ENCODE assay signal across 9 cellular contexts in genomic region chr3:147410518-147411234, GRCh38. TPM values are rescaled to one million over a fixed set of nuclear protein-coding genes. Genes with fewer than 3 reads are reported as not detected.
DNase-seq lines count a peak whose midpoint lies in the region; ATAC-seq, FAIRE-seq and TF ChIP-seq lines count a peak whose summit lies in the region.
"Had no signal": no experiment of that assay in that cellular context is flagged by ENCODE, and none has a peak within 500 bp of the region (broad histone marks: within the 10 kb centered on the region; RNA-seq: fewer than 3 reads in every experiment).

No MANE protein-coding gene starts in this region.

- H2BK12ac ChIP-seq in H1 (ENCODE audit: low read depth, low read length), result peak overlapping the region; percentile 87; the same call in 1 of the 2 replicates

- no peak overlapping the region for H4K91ac ChIP-seq in H1 (replicated peaks; ENCODE audit: insufficient read length, low read length)

- no peak overlapping the region for H2AFZ ChIP-seq in H1 (ENCODE audit: low read length)

- TF ChIP-seq EP300 in H1 (IDR thresholded peaks at IDR 0.05; ENCODE audit: borderline replicate concordance in 1 of 2, low read depth in 2 of 2, low read length in 2 of 2) (no peak), ovary (IDR thresholded peaks at IDR 0.05) (no peak)

- H4K8ac ChIP-seq in H1 (ENCODE audit: extremely low read depth, insufficient read depth, low read length), result 0 out of 2 replicates have a peak overlapping the region, but pooled peaks have one; percentile 22

- H3K27ac ChIP-seq in H1 (ENCODE audit: low read depth, low read length) (no peak overlapping the region), ovary (no peak overlapping the region)

- peaks cover 0 to 4% (median 0%) of the 10 kb centered on the region in 4 experiments; a peak in 1 of 8 replicates for H3K36me3 ChIP-seq in H1 (ENCODE audit: control insufficient read depth in 2 of 4, insufficient read depth in 4 of 4, low read length in 3 of 4)
- H3K36me3 ChIP-seq in ovary, result no peaks in the 10 kb centered on the region

- H2BK5ac ChIP-seq in H1 (ENCODE audit: low read depth, low read length), result no peak overlapping the region

- H2BK120ac ChIP-seq in H1 (replicated peaks; ENCODE audit: low read depth, low read length), result no peak overlapping the region

- H3K56ac ChIP-seq in H1 (replicated peaks; ENCODE audit: insufficient read length, low read depth, low read length), result no peak overlapping the region

- no peak overlapping the region for H4K5ac ChIP-seq in H1 (ENCODE audit: insufficient read length, low read depth, low read length)

- H4K20me1 ChIP-seq in H1 (replicated peaks in 1 of 2; ENCODE audit: control insufficient read depth in 1 of 2, insufficient read depth in 2 of 2, low read length in 2 of 2), result peaks cover 8 to 26% of the 10 kb centered on the region in 2 experiments

- no peak for ATAC-seq in GM18498 (IDR thresholded peaks at IDR 0.05; ENCODE audit: unreplicated experiment)

- H3K23me2 ChIP-seq in H1 (ENCODE audit: low read depth, low read length), result peaks cover 18% of the 10 kb centered on the region

- H3K79me2 ChIP-seq in H1 (ENCODE audit: control insufficient read depth in 1 of 2, insufficient read depth in 2 of 2, low read length in 2 of 2), result no peaks in the 10 kb centered on the region

- H3K27me3 ChIP-seq in H1 (replicated peaks in 1 of 4; ENCODE audit: control insufficient read depth in 3 of 4, extremely low read depth in 1 of 4, insufficient read depth in 3 of 4, low read length in 3 of 4) (peaks cover 64 to 98% (median 90%) of the 10 kb centered on the region in 4 experiments), ovary (peaks cover 4% of the 10 kb centered on the region)

- H3K18ac ChIP-seq in H1 (ENCODE audit: extremely low read depth, low read length), result peak overlapping the region; percentile 2

- H3K4me3 ChIP-seq in NB4 (ENCODE audit: low read depth, low read length), result no peak overlapping the region
- peak overlapping the region; percentile 20 to 62 (median 38); a peak in 6 of 8 replicates for H3K4me3 ChIP-seq in H1 (ENCODE audit: extremely low read depth in 1 of 4, insufficient read depth in 2 of 4, low read depth in 3 of 4, low read length in 4 of 4)
- peak overlapping the region; percentile 7 for H3K4me3 ChIP-seq in ovary

- TF ChIP-seq CTCF in NB4 (IDR thresholded peaks at IDR 0.05; ENCODE audit: low read depth, low read length) (no peak), H1 (IDR thresholded peaks at IDR 0.05; ENCODE audit: control extremely low read depth in 1 of 3, insufficient read depth in 1 of 3, low read depth in 1 of 3, low read length in 3 of 3) (no peak), ovary (IDR thresholded peaks at IDR 0.05) (no peak)

- H3K4me1 ChIP-seq in H1 (replicated peaks in 1 of 4; ENCODE audit: control insufficient read depth in 3 of 4, insufficient read depth in 4 of 4, low read length in 3 of 4), result peaks cover 0 to 41% (median 25%) of the 10 kb centered on the region in 4 experiments; a peak in 6 of 7 replicates
- peaks cover 13% of the 10 kb centered on the region for H3K4me1 ChIP-seq in ovary (ENCODE audit: insufficient read depth)

- no peak for FAIRE-seq in H1 (lab: Jason Lieb, UNC)
- FAIRE-seq: TTC549 had no signal

- TF ChIP-seq RAD21 in H1 (IDR thresholded peaks at IDR 0.05 in 1 of 2, conservative IDR thresholded peaks at IDR 0.05 in 1 of 2; ENCODE audit: low read depth in 2 of 2, low read length in 2 of 2), result no peak

- CTCF ChIA-PET in H1 (lab: Charles Lee; ENCODE audit: partially characterized antibody), result interaction anchor here (0.8 to 17.2 kb wide), 8 partner anchors 11 to 193 kb away, joined by 3 to 485 read pairs (median 6); partner anchors contain the start of gene ZIC4

- no peak overlapping the region; the same call in 1 of the 2 replicates for H2BK15ac ChIP-seq in H1 (ENCODE audit: low read length)

- POLR2A ChIA-PET in H1 (lab: Charles Lee; ENCODE audit: partially characterized antibody), result interaction anchor here (0.8 to 5.8 kb wide), 6 partner anchors 10 to 40 kb away, joined by 3 to 26 read pairs (median 10); no protein-coding TSS in a partner anchor

- 0 out of 2 replicates have a peak overlapping the region, but pooled peaks have one; percentile 61 for H2BK20ac ChIP-seq in H1 (ENCODE audit: low read length)

- TF ChIP-seq POLR2A in NB4 (IDR thresholded peaks at IDR 0.05; ENCODE audit: extremely low read depth, insufficient read length) (no peak), H1 (IDR thresholded peaks at IDR 0.05; ENCODE audit: control extremely low read depth in 1 of 2, low read depth in 2 of 2, low read length in 2 of 2) (no peak), ovary (IDR thresholded peaks at IDR 0.05) (no peak)

- H2AK5ac ChIP-seq in H1 (ENCODE audit: low read depth, low read length), result no peak overlapping the region

- no peak overlapping the region for H3K14ac ChIP-seq in H1 (ENCODE audit: insufficient read length)

- H3K4ac ChIP-seq in H1 (replicated peaks; ENCODE audit: insufficient read length, low read depth, low read length), result no peak overlapping the region

- H3K9me3 ChIP-seq in H1 (ENCODE audit: insufficient read depth in 2 of 2, low read depth in 1 of 2, low read length in 1 of 2) (no peaks in the 10 kb centered on the region; a peak in 1 of 4 replicates), ovary (peaks cover 0 to under 1% of the 10 kb centered on the region in 2 donors)

- no peak overlapping the region for H3K23ac ChIP-seq in H1 (ENCODE audit: insufficient read length)

- peak; percentile 56 for DNase-seq in DMS53 (lab: John Stamatoyannopoulos, UW)
- DNase-seq in NB4 (ENCODE audit: low read depth), result peak; percentile 2
- peak in 1 of 2 experiments; percentile 71 for DNase-seq in H1 (ENCODE audit: low read depth in 1 of 2, low spot score in 2 of 2)
- no peak for DNase-seq in ovary
- DNase-seq in LoVo (ENCODE audit: low spot score), result no peak
- no peak for DNase-seq in activated gamma-delta T cell treated with Interleukin-2 at 50 U/mL for 16 hours
- no peak for DNase-seq in SHP77 (lab: John Stamatoyannopoulos, UW)

- H3K4me2 ChIP-seq in H1 (ENCODE audit: insufficient read depth in 1 of 2, low read depth in 2 of 2, low read length in 2 of 2), result peak overlapping the region; percentile 72 to 91

- no peaks in the 10 kb centered on the region for H3K79me1 ChIP-seq in H1 (ENCODE audit: low read depth, low read length)

- H3K9ac ChIP-seq in H1 (replicated peaks in 1 of 4; ENCODE audit: extremely low read depth in 1 of 4, low read depth in 3 of 4, low read length in 3 of 4), result no peak overlapping the region; a peak in 1 of 7 replicates

- intact Hi-C loops in ovary (cut with DNase I), result no loop called here

- WGBS in H1 (ENCODE audit: extremely low coverage in 1 of 2, insufficient coverage in 1 of 2, insufficient read length in 1 of 2, insufficient replicate concordance in 2 of 2, low coverage in 1 of 2, low lambda C conversion rate in 2 of 2, missing lambda C conversion rate in 1 of 2), 2 experiments, result 0% methylated on average over 38 of the region's 63 CpGs; no CpG with 5 or more reads in 1 of the 2 experiments
- 3 to 6% (median 3%) methylated on average over 46 to 63 of the region's 63 CpGs for WGBS in ovary, 3 donors

TF ChIP-seq in H1, 55 proteins besides CTCF, POLR2A, EP300 and RAD21 (continues in another document):
- peak; percentile 100 for TF ChIP-seq EZH2 (IDR thresholded peaks at IDR 0.05; ENCODE audit: low read depth, low read length, severe bottlenecking)
- TF ChIP-seq ATF3 (IDR thresholded peaks at IDR 0.05; ENCODE audit: insufficient read depth, low read depth, low read length), result no peak
- TF ChIP-seq KDM5A (IDR thresholded peaks at IDR 0.05; ENCODE audit: low read length), result no peak
- TF ChIP-seq BRCA1 (IDR thresholded peaks at IDR 0.05; ENCODE audit: low read depth, low read length), result no peak
- no peak for TF ChIP-seq MAFK (IDR thresholded peaks at IDR 0.05; ENCODE audit: low read depth, low read length)
- no peak for TF ChIP-seq PHF8 (conservative IDR thresholded peaks at IDR 0.05; ENCODE audit: low read depth, low read length)
- TF ChIP-seq E2F6 (IDR thresholded peaks at IDR 0.05), result no peak
- no peak for TF ChIP-seq TEAD4 (IDR thresholded peaks at IDR 0.05; ENCODE audit: low read depth, low read length)
- 0 out of 4 replicates have a peak, but pooled peaks of 1 of the 2 experiments have one; percentile 26 for TF ChIP-seq SIN3A (conservative IDR thresholded peaks at IDR 0.05 in 1 of 2, IDR thresholded peaks at IDR 0.05 in 1 of 2; ENCODE audit: low read depth in 1 of 2, low read length in 2 of 2)

RNA-seq across cellular contexts. Expression of gene ZIC1, which starts 1.5 kb away (rescaled TPM):
- 1.5 and 2.2 TPM in 2 replicates for total RNA-seq in H1 (2021; fragmentation: NEBNext Ultra II Directional; extraction: Animal tissue kit (Norgen Biotek cat#: 25700))
- polyA plus RNA-seq in H1 (2011; rRNA removed) (0.80 and 3.6 TPM in 2 replicates), ovary (under 1 TPM in 1 of 2 donors, not detected in 1; 0.10 TPM)
- polyA plus RNA-seq in H1 (2011; cell fraction: cytosol; rRNA removed), result 1.7 TPM
- 2.7 TPM for polyA plus RNA-seq in H1 (2011; cell fraction: nucleus; rRNA removed)
- polyA plus RNA-seq in H1 (2012, experiment 1 of 2), result 0.27 to 0.77 TPM (median 0.60 TPM) in 4 replicates
- 0.08 TPM for polyA plus RNA-seq in H1 (2012, experiment 2 of 2)
- polyA plus RNA-seq in H1 (2013, experiment 1 of 2), result 1.4 TPM
- 0.75 TPM for polyA plus RNA-seq in H1 (2013, experiment 2 of 2)
- polyA minus RNA-seq in H1 (2011; rRNA and poly(A)+ RNA removed), result 0.07 and 0.47 TPM in 2 replicates
- polyA minus RNA-seq in H1 (2011; cell fraction: cytosol; rRNA and poly(A)+ RNA removed), result 1.6 TPM
- polyA minus RNA-seq in H1 (2011; cell fraction: nucleus; rRNA and poly(A)+ RNA removed), result 2.4 TPM
- total RNA-seq in ovary, result under 1 TPM in 3 of 7 donors, not detected in 4; 0.05 to 0.45 (median 0.18) TPM

RNA-seq across cellular contexts. Expression of gene ZIC4, which starts 4.3 kb away (rescaled TPM):
- 0.13 TPM in 1 of 2 replicates, not detected in the other for total RNA-seq in H1 (2021; fragmentation: NEBNext Ultra II Directional; extraction: Animal tissue kit (Norgen Biotek cat#: 25700))
- polyA plus RNA-seq in H1 (2011; rRNA removed) (0.03 and 0.31 TPM in 2 replicates), ovary (not detected)
- 0.08 TPM for polyA plus RNA-seq in H1 (2011; cell fraction: cytosol; rRNA removed)
- 0.27 TPM for polyA plus RNA-seq in H1 (2011; cell fraction: nucleus; rRNA removed)
- 0.27 TPM in 1 of 4 replicates, not detected in the others for polyA plus RNA-seq in H1 (2012, experiment 1 of 2)
- polyA plus RNA-seq in H1 (2012, experiment 2 of 2), result 0.08 TPM
- polyA plus RNA-seq in H1 (2013, experiment 1 of 2), result 0.06 TPM
- 0.06 TPM for polyA plus RNA-seq in H1 (2013, experiment 2 of 2)
- not detected in 2 replicates for polyA minus RNA-seq in H1 (2011; rRNA and poly(A)+ RNA removed)
- not detected for polyA minus RNA-seq in H1 (2011; cell fraction: cytosol; rRNA and poly(A)+ RNA removed)
- polyA minus RNA-seq in H1 (2011; cell fraction: nucleus; rRNA and poly(A)+ RNA removed), result 0.60 TPM
- total RNA-seq in ovary, result not detected

Comparison
In these comparisons a context has a peak if more than half of its experiments do, and no peak if none do; other contexts are left out.
1. DNase-seq: peak in DMS53 (single experiment) and NB4 (single experiment); none in ovary (0 of 5), LoVo (single experiment), activated gamma-delta T cell treated with Interleukin-2 at 50 U/mL for 16 hours (single experiment) and SHP77 (0 of 2).